Comparison of ENCODE assay signal across 31 cellular contexts in the genomic region with DNA sequence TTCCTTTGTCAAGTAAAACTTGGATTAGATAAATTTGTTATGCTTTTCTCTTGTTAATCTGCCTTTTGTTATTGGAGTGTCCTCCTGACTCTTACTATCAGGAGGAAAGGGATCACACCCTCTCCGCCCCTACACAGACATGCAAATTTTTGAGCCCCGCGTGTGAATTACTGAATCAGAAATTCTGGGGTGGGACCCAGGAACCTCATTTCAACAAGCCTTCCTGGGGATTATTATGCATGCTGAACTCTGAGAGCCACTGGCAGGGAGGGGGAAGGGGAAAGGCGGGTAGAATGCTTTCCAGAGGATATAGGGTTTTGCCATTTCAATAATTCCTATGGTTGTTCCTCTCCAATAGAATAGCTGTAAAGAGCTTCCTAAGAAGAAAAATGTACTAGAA. TPM values are rescaled to one million over a fixed set of nuclear protein-coding genes. Genes with fewer than 3 reads are reported as not detected.
"Had no signal": no experiment of that assay in that cellular context is flagged by ENCODE, and none has a peak within 500 bp of the region (broad histone marks: within the 10 kb centered on the region; RNA-seq: fewer than 3 reads in every experiment).

No MANE protein-coding gene starts in this region.

- H3K36me3 ChIP-seq: cardiac muscle cell, left lung, thoracic aorta, vagina had no signal

- H3K36me3 Mint-ChIP-seq: activated CD8-positive, alpha-beta memory T cell treated with anti-CD3 and anti-CD28 coated beads, Interleukin-2, amount 10 ng/mL, durations not matched to agents 7 days and 5 days; activated naive CD4-positive, alpha-beta T cell treated with anti-CD3 and anti-CD28 coated beads, Interleukin-2, amount 10 ng/mL, durations not matched to agents 7 days and 5 days; naive thymus-derived CD4-positive, alpha-beta T cell; stimulated activated memory B cell treated with anti-CD40 and anti-IgM and Interleukin-4, amounts not matched to agents 10 μg/mL and 1 μg/mL and 100 μg/mL, for 72 hours; type B pancreatic cell had no signal

- H3K4me3 Mint-ChIP-seq: activated CD4-positive, alpha-beta T cell treated with anti-CD3 and anti-CD28 coated beads, Interleukin-2, amount 10 ng/mL, durations not matched to agents 24 days and 14 days; activated CD8-positive, alpha-beta memory T cell treated with anti-CD3 and anti-CD28 coated beads, Interleukin-2, amount 10 ng/mL, durations not matched to agents 7 days and 5 days; activated CD8-positive, alpha-beta T cell treated with anti-CD3 and anti-CD28 coated beads for 36 hours; activated naive CD4-positive, alpha-beta T cell treated with anti-CD3 and anti-CD28 coated beads, Interleukin-2, amount 10 ng/mL, durations not matched to agents 7 days and 5 days; dendritic cell treated with granulocyte-macrophage colony-stimulating factor and Interleukin-4, amounts not matched to agents 40 ng/mL and 50 ng/mL, for 4 days; naive thymus-derived CD4-positive, alpha-beta T cell; neural crest cell; stimulated activated memory B cell treated with anti-CD40 and anti-IgM and Interleukin-4, amounts not matched to agents 10 μg/mL and 1 μg/mL and 100 μg/mL, for 72 hours; type B pancreatic cell had no signal

- DNase-seq: activated CD4-positive, alpha-beta T cell treated with anti-CD3 and anti-CD28 coated beads, Interleukin-2, amount 10 ng/mL, durations not matched to agents 24 days and 14 days; activated CD8-positive, alpha-beta memory T cell treated with anti-CD3 and anti-CD28 coated beads, Interleukin-2, amount 10 ng/mL, durations not matched to agents 7 days and 5 days; activated CD8-positive, alpha-beta T cell treated with anti-CD3 and anti-CD28 coated beads for 36 hours; activated effector memory CD4-positive, alpha-beta T cell treated with anti-CD3 and anti-CD28 coated beads, Interleukin-2, amount 50 U/mL, for 16 hours; activated naive CD4-positive, alpha-beta T cell treated with anti-CD3 and anti-CD28 coated beads, Interleukin-2, amount 10 ng/mL, durations not matched to agents 7 days and 5 days; activated T-cell treated with anti-CD3 and anti-CD28 coated beads for 4 hours; effector CD8-positive, alpha-beta T cell; foreskin melanocyte; left lung; naive thymus-derived CD4-positive, alpha-beta T cell; small intestine; stimulated activated CD4-positive, alpha-beta T cell treated with anti-CD3 and anti-CD28 coated beads, Interleukin-15, amount 100 ng/mL, for 24 hours; T-helper 2 cell had no signal

- ATAC-seq: activated CD4-positive, CD25-positive, alpha-beta regulatory T cell treated with anti-CD3 and anti-CD28 coated beads, Interleukin-2, amount 50 U/mL, for 24 hours; activated CD8-positive, alpha-beta memory T cell treated with anti-CD3 and anti-CD28 coated beads, Interleukin-2, amount 10 ng/mL, durations not matched to agents 7 days and 5 days; activated CD8-positive, alpha-beta T cell treated with anti-CD3 and anti-CD28 coated beads for 36 hours; esophagus mucosa; left lung; naive thymus-derived CD4-positive, alpha-beta T cell; sciatic nerve; stimulated activated memory B cell treated with anti-CD40 and anti-IgM and Interleukin-4, amounts not matched to agents 10 μg/mL and 1 μg/mL and 100 μg/mL, for 72 hours had no signal

- H3K27ac Mint-ChIP-seq: activated CD4-positive, alpha-beta T cell treated with anti-CD3 and anti-CD28 coated beads, Interleukin-2, amount 10 ng/mL, durations not matched to agents 24 days and 14 days; activated CD8-positive, alpha-beta memory T cell treated with anti-CD3 and anti-CD28 coated beads, Interleukin-2, amount 10 ng/mL, durations not matched to agents 7 days and 5 days; activated CD8-positive, alpha-beta T cell treated with anti-CD3 and anti-CD28 coated beads for 36 hours; activated naive CD4-positive, alpha-beta T cell treated with anti-CD3 and anti-CD28 coated beads, Interleukin-2, amount 10 ng/mL, durations not matched to agents 7 days and 5 days; dendritic cell treated with granulocyte-macrophage colony-stimulating factor and Interleukin-4, amounts not matched to agents 40 ng/mL and 50 ng/mL, for 4 days; naive thymus-derived CD4-positive, alpha-beta T cell; stimulated activated memory B cell treated with anti-CD40 and anti-IgM and Interleukin-4, amounts not matched to agents 10 μg/mL and 1 μg/mL and 100 μg/mL, for 72 hours; type B pancreatic cell had no signal

- H3K27me3 ChIP-seq: cardiac muscle cell, left lung, vagina had no signal

- H3K27ac ChIP-seq: cardiac muscle cell, left lung, thoracic aorta, vagina had no signal

- H3K27me3 Mint-ChIP-seq: activated CD4-positive, alpha-beta T cell treated with anti-CD3 and anti-CD28 coated beads, Interleukin-2, amount 10 ng/mL, durations not matched to agents 24 days and 14 days; activated naive CD4-positive, alpha-beta T cell treated with anti-CD3 and anti-CD28 coated beads, Interleukin-2, amount 10 ng/mL, durations not matched to agents 7 days and 5 days had no signal

- H3K4me1 ChIP-seq: left lung, vagina had no signal

- H3K9me3 Mint-ChIP-seq: activated CD4-positive, alpha-beta T cell treated with anti-CD3 and anti-CD28 coated beads, Interleukin-2, amount 10 ng/mL, durations not matched to agents 24 days and 14 days; activated CD8-positive, alpha-beta T cell treated with anti-CD3 and anti-CD28 coated beads for 36 hours; activated naive CD4-positive, alpha-beta T cell treated with anti-CD3 and anti-CD28 coated beads, Interleukin-2, amount 10 ng/mL, durations not matched to agents 7 days and 5 days; dendritic cell treated with granulocyte-macrophage colony-stimulating factor and Interleukin-4, amounts not matched to agents 40 ng/mL and 50 ng/mL, for 4 days; neural crest cell; stimulated activated memory B cell treated with anti-CD40 and anti-IgM and Interleukin-4, amounts not matched to agents 10 μg/mL and 1 μg/mL and 100 μg/mL, for 72 hours; type B pancreatic cell had no signal

- H3K9me3 ChIP-seq: left lung, thoracic aorta, vagina had no signal

- H3K4me3 ChIP-seq: cardiac muscle cell, left lung, lung, thoracic aorta, vagina had no signal

- H3K4me1 Mint-ChIP-seq: stimulated activated memory B cell treated with anti-CD40 and anti-IgM and Interleukin-4, amounts not matched to agents 10 μg/mL and 1 μg/mL and 100 μg/mL, for 72 hours had no signal

RNA-seq across cellular contexts. Expression of gene NANOGNB, which starts 6.7 kb away (rescaled TPM):
- total RNA-seq: activated CD4-positive, alpha-beta T cell treated with anti-CD3 and anti-CD28 coated beads, Interleukin-2, amount 10 ng/mL, durations not matched to agents 24 days and 14 days; activated CD8-positive, alpha-beta memory T cell treated with anti-CD3 and anti-CD28 coated beads, Interleukin-2, amount 10 ng/mL, durations not matched to agents 7 days and 5 days; activated CD8-positive, alpha-beta T cell treated with anti-CD3 and anti-CD28 coated beads for 36 hours; cardiac muscle cell; cerebellum; endothelial cell of umbilical vein; esophagus mucosa; kidney epithelial cell; left lung; lung; mesenteric fat pad; naive thymus-derived CD4-positive, alpha-beta T cell; neural crest cell; osteoblast; posterior vena cava; renal cortical epithelial cell; sciatic nerve; thoracic aorta; vagina had no signal
- polyA plus RNA-seq: cardiac muscle cell; endothelial cell of umbilical vein; lung; naive thymus-derived CD4-positive, alpha-beta T cell; small intestine had no signal

RNA-seq across cellular contexts. Expression of gene CLEC4C, which starts 11.2 kb away (rescaled TPM):
- total RNA-seq: activated CD4-positive, alpha-beta T cell treated with anti-CD3 and anti-CD28 coated beads, Interleukin-2, amount 10 ng/mL, durations not matched to agents 24 days and 14 days; activated CD8-positive, alpha-beta memory T cell treated with anti-CD3 and anti-CD28 coated beads, Interleukin-2, amount 10 ng/mL, durations not matched to agents 7 days and 5 days; activated CD8-positive, alpha-beta T cell treated with anti-CD3 and anti-CD28 coated beads for 36 hours; cardiac muscle cell; cerebellum; endothelial cell of umbilical vein; esophagus mucosa; kidney epithelial cell; left lung; mesenteric fat pad; neural crest cell; osteoblast; posterior vena cava; renal cortical epithelial cell; sciatic nerve; thoracic aorta; vagina had no signal
- polyA plus RNA-seq: cardiac muscle cell; endothelial cell of umbilical vein; naive thymus-derived CD4-positive, alpha-beta T cell; small intestine had no signal

RNA-seq across cellular contexts. Expression of gene NANOG, which starts 30.9 kb away (rescaled TPM):
- total RNA-seq: activated CD4-positive, alpha-beta T cell treated with anti-CD3 and anti-CD28 coated beads, Interleukin-2, amount 10 ng/mL, durations not matched to agents 24 days and 14 days; activated CD8-positive, alpha-beta memory T cell treated with anti-CD3 and anti-CD28 coated beads, Interleukin-2, amount 10 ng/mL, durations not matched to agents 7 days and 5 days; activated CD8-positive, alpha-beta T cell treated with anti-CD3 and anti-CD28 coated beads for 36 hours; endothelial cell of umbilical vein; kidney epithelial cell; osteoblast; renal cortical epithelial cell had no signal
- polyA plus RNA-seq: cardiac muscle cell; lung; naive thymus-derived CD4-positive, alpha-beta T cell; small intestine had no signal

RNA-seq across cellular contexts. Expression of gene DPPA3, which starts 47.1 kb away (rescaled TPM):
- total RNA-seq: activated CD4-positive, alpha-beta T cell treated with anti-CD3 and anti-CD28 coated beads, Interleukin-2, amount 10 ng/mL, durations not matched to agents 24 days and 14 days; activated CD8-positive, alpha-beta memory T cell treated with anti-CD3 and anti-CD28 coated beads, Interleukin-2, amount 10 ng/mL, durations not matched to agents 7 days and 5 days; activated CD8-positive, alpha-beta T cell treated with anti-CD3 and anti-CD28 coated beads for 36 hours; cardiac muscle cell; cerebellum; endothelial cell of umbilical vein; esophagus mucosa; kidney epithelial cell; left lung; lung; mesenteric fat pad; naive thymus-derived CD4-positive, alpha-beta T cell; neural crest cell; osteoblast; posterior vena cava; renal cortical epithelial cell; sciatic nerve; thoracic aorta; vagina had no signal
- polyA plus RNA-seq: cardiac muscle cell; endothelial cell of umbilical vein; lung; naive thymus-derived CD4-positive, alpha-beta T cell; small intestine had no signal
